8 cellular contexts compared by ENCODE assay signal in genomic region chr10:75099952-75100763, GRCh38. TPM values are rescaled to one million over a fixed set of nuclear protein-coding genes. Genes with fewer than 3 reads are reported as not detected.
DNase-seq lines count a peak whose midpoint lies in the region; ATAC-seq and TF ChIP-seq lines count a peak whose summit lies in the region.

No MANE protein-coding gene starts in this region.

- TF ChIP-seq CTCF in AG10803 (conservative IDR thresholded peaks at IDR 0.05; ENCODE audit: low read length) (peak; percentile 86), gastroesophageal sphincter (IDR thresholded peaks at IDR 0.05) (peak in 3 of 4 experiments; percentile 99 to 100 (median 99)), ovary (IDR thresholded peaks at IDR 0.05) (peak; percentile 99), testis (IDR thresholded peaks at IDR 0.05) (peak; percentile 97 to 98 (median 98))

- H3K27me3 ChIP-seq in gastroesophageal sphincter (no peaks in the 10 kb centered on the region), ovary (no peaks in the 10 kb centered on the region), testis (no peaks in the 10 kb centered on the region)

- no peak for TF ChIP-seq EP300 in gastroesophageal sphincter (IDR thresholded peaks at IDR 0.05)
- no peak for TF ChIP-seq EP300 in ovary (IDR thresholded peaks at IDR 0.05)

- no peak overlapping the region for H3K4me3 ChIP-seq in AG10803 (ENCODE audit: low read length)
- no peak overlapping the region for H3K4me3 ChIP-seq in gastroesophageal sphincter
- no peak overlapping the region for H3K4me3 ChIP-seq in ovary
- H3K4me3 ChIP-seq in testis: no peak overlapping the region

- H3K4me1 ChIP-seq in gastroesophageal sphincter (peaks cover 0 to 15% (median 0%) of the 10 kb centered on the region in 3 donors), ovary (ENCODE audit: insufficient read depth) (peaks cover 1% of the 10 kb centered on the region), testis (peaks cover 11% of the 10 kb centered on the region)

- 35% methylated on average over 10 of the region's 18 CpGs; no CpG with 5 or more reads in 1 of the 2 donors for WGBS in gastroesophageal sphincter (ENCODE audit: low coverage in 1 of 2), 2 donors
- WGBS in ovary, 3 donors: 19 to 20% (median 19%) methylated on average over 16 to 18 of the region's 18 CpGs
- WGBS in testis, 2 donors: 30 to 37% methylated on average over 11 to 16 of the region's 18 CpGs

- intact Hi-C loops in ovary (cut with DNase I): loop anchor here (1.0 to 10.0 kb wide), 4 partner anchors 95 to 834 kb away; partner anchors contain the start of gene KAT6B (in 1 of the 4)
- intact Hi-C loops in testis (cut with DNase I; ENCODE audit: low total_unique reads): loop anchor here (5.0 to 10.0 kb wide), 2 partner anchors 135 to 838 kb away; partner anchors contain the start of gene COMTD1

- H3K9me3 ChIP-seq in gastroesophageal sphincter: no peaks in the 10 kb centered on the region
- H3K9me3 ChIP-seq in ovary: no peaks in the 10 kb centered on the region
- H3K9me3 ChIP-seq in testis: no peaks in the 10 kb centered on the region

- TF ChIP-seq POLR2A in gastroesophageal sphincter (IDR thresholded peaks at IDR 0.05): no peak
- TF ChIP-seq POLR2A in ovary (IDR thresholded peaks at IDR 0.05): no peak
- no peak for TF ChIP-seq POLR2A in testis (IDR thresholded peaks at IDR 0.05)

- ATAC-seq in GM18511 (IDR thresholded peaks at IDR 0.05; ENCODE audit: unreplicated experiment) (peak; percentile 83), HG03280 (IDR thresholded peaks at IDR 0.05; ENCODE audit: unreplicated experiment) (peak; percentile 87), gastroesophageal sphincter (peak; percentile 80)

- H3K36me3 ChIP-seq in gastroesophageal sphincter (no peaks in the 10 kb centered on the region), ovary (no peaks in the 10 kb centered on the region), testis (ENCODE audit: low read depth, missing control alignments) (no peaks in the 10 kb centered on the region)

- DNase-seq in AG10803 (ENCODE audit: low read depth) (peak; percentile 52), RPMI7951 (ENCODE audit: low read depth) (peak; percentile 42), ovary (peak; percentile 75 to 91 (median 89)), testis (peak; percentile 88)
- peak; percentile 93 for DNase-seq in activated effector memory CD4-positive, alpha-beta T cell treated with anti-CD3 and anti-CD28 coated beads, Interleukin-2, amount 50 U/mL, for 16 hours

- H3K27ac ChIP-seq in gastroesophageal sphincter: no peak overlapping the region
- peak overlapping the region in 1 of 2 donors; percentile 69 for H3K27ac ChIP-seq in ovary
- H3K27ac ChIP-seq in testis: peak overlapping the region; percentile 36 to 70

RNA-seq across cellular contexts. Expression of gene SAMD8, which starts 11.3 kb away (rescaled TPM):
- total RNA-seq in RPMI7951 (2014; rRNA removed; shearing (Covaris generic)): 13.1 and 14.1 TPM in 2 replicates
- total RNA-seq in gastroesophageal sphincter: 10 to 100 TPM; 23.2 to 33.8 (median 30.7) TPM
- total RNA-seq in ovary: 10 to 100 TPM; 28.6 to 49.5 (median 32.9) TPM
- 10 to 100 TPM; 13.2 to 15.2 TPM for polyA plus RNA-seq in ovary
- 10 to 100 TPM; 55.3 to 66.3 TPM for total RNA-seq in testis
- polyA plus RNA-seq in testis (ENCODE audit: insufficient read depth, low read depth, low replicate concordance): 45.0 TPM

Comparison
In these comparisons a context has a peak if more than half of its experiments do, and no peak if none do; other contexts are left out.
1. DNase-seq: peak in every context shown above with its lines; median percentile 93 in activated effector memory CD4-positive, alpha-beta T cell treated with anti-CD3 and anti-CD28 coated beads, Interleukin-2, amount 50 U/mL, for 16 hours; 89 in ovary; 88 in testis; 52 in AG10803; 42 in RPMI7951.
2. H3K27ac ChIP-seq: peak in testis (2 of 2); none in gastroesophageal sphincter (0 of 4).
3. Peak in every context shown above with its lines, with median percentiles within 50 percentile points of each other: CTCF ChIP-seq and ATAC-seq.